In genomic region chr6:68967549-68968300, GRCh38 we compare ENCODE assay signal across 8 cellular contexts.
DNase-seq lines count a peak whose midpoint lies in the region; ATAC-seq and TF ChIP-seq lines count a peak whose summit lies in the region.

No MANE protein-coding gene starts in this region.

- no peak overlapping the region for H3K4me3 ChIP-seq in kidney epithelial cell (ENCODE audit: low read depth, low read length)

- peak; percentile 78 for TF ChIP-seq CTCF in GM12874 (IDR thresholded peaks at IDR 0.05; ENCODE audit: insufficient read depth, low read depth, low read length)
- peak; percentile 82 for TF ChIP-seq CTCF in kidney epithelial cell (IDR thresholded peaks at IDR 0.05; ENCODE audit: insufficient read depth, low read length, poor library complexity, severe bottlenecking)

- ATAC-seq in HG02610 (IDR thresholded peaks at IDR 0.05; ENCODE audit: unreplicated experiment) = peak; percentile 65

- in situ Hi-C loops in T47D (cut with HindIII; ENCODE audit: low pct_unique_long_range_greater_than_20kb, low sequenced_read_pairs) = no loop called here

- no peaks in the 10 kb centered on the region for H3K36me3 ChIP-seq in kidney epithelial cell (ENCODE audit: control insufficient read depth, insufficient read depth, low read length)

- no peaks in the 10 kb centered on the region for H3K27me3 ChIP-seq in kidney epithelial cell (ENCODE audit: control insufficient read depth, insufficient read depth, low read length)

- peak; percentile 41 for DNase-seq in A172 (ENCODE audit: low spot score)
- peak; percentile 61 for DNase-seq in NCI-H1048 (lab: John Stamatoyannopoulos, UW)
- peak; percentile 28 for DNase-seq in T-helper 9 cell
- peak; percentile 27 to 78 for DNase-seq in T47D (ENCODE audit: low read depth in 1 of 2, low spot score in 1 of 2)
- DNase-seq in kidney epithelial cell (ENCODE audit: low read depth) = no peak
- peak; percentile 26 to 30 (median 29) for DNase-seq in stimulated activated CD4-positive, alpha-beta T cell treated with anti-CD3 and anti-CD28 coated beads, TNF-alpha, amount 100 ng/mL, for 24 hours (ENCODE audit: low read depth in 3 of 3)
